Comparison of ENCODE assay signal across 8 cellular contexts in genomic region chr10:34739915-34740314, GRCh38.
DNase-seq lines count a peak whose midpoint lies in the region; TF ChIP-seq lines count a peak whose summit lies in the region.

No MANE protein-coding gene starts in this region.

- H3K4me1 ChIP-seq in adipocyte (ENCODE audit: control insufficient read depth, insufficient read depth, low read length): peaks cover 22% of the 10 kb centered on the region
- peaks cover 5% of the 10 kb centered on the region for H3K4me1 ChIP-seq in iPS DF 6.9 (ENCODE audit: control insufficient read depth, insufficient read depth, low read length)
- peaks cover 36% of the 10 kb centered on the region for H3K4me1 ChIP-seq in stomach smooth muscle (ENCODE audit: control insufficient read depth, insufficient read depth, low read length)

- DNase-seq in AG09319 (ENCODE audit: extremely low read depth, low read depth): peak; percentile 48
- peak; percentile 86 for DNase-seq in NCI-H1092 (lab: John Stamatoyannopoulos, UW)
- peak; percentile 87 for DNase-seq in adipocyte (ENCODE audit: low read depth)
- DNase-seq in iPS DF 6.9 (ENCODE audit: low read depth, low spot score): peak; percentile 58
- no peak for DNase-seq in SW 1271 (lab: John Stamatoyannopoulos, UW)
- DNase-seq in germinal center (ENCODE audit: low spot score): no peak
- no peak for DNase-seq in HuH-7.5 (ENCODE audit: low spot score)

- H3K27me3 ChIP-seq in adipocyte (replicated peaks; ENCODE audit: control insufficient read depth, insufficient read depth, low read length) (no peaks in the 10 kb centered on the region), iPS DF 6.9 (ENCODE audit: control insufficient read depth, insufficient read depth, low read length) (no peaks in the 10 kb centered on the region), stomach smooth muscle (ENCODE audit: control insufficient read depth in 1 of 2, insufficient read depth in 2 of 2, low read length in 2 of 2) (no peaks in the 10 kb centered on the region)

- no peak overlapping the region for H3K27ac ChIP-seq in iPS DF 6.9 (ENCODE audit: low read length)
- peak overlapping the region; percentile 73 for H3K27ac ChIP-seq in stomach smooth muscle (ENCODE audit: low read length)

- H3K36me3 ChIP-seq in adipocyte (ENCODE audit: control insufficient read depth, insufficient read depth, low read length, severe bottlenecking): no peaks in the 10 kb centered on the region
- no peaks in the 10 kb centered on the region for H3K36me3 ChIP-seq in iPS DF 6.9 (ENCODE audit: control insufficient read depth, insufficient read depth, low read length)
- no peaks in the 10 kb centered on the region for H3K36me3 ChIP-seq in stomach smooth muscle (ENCODE audit: control insufficient read depth in 2 of 2, insufficient read depth in 2 of 2, low read length in 2 of 2)

- no CpG with 5 or more reads among the region's 9 CpGs for WGBS in iPS DF 6.9 (ENCODE audit: insufficient coverage, insufficient read length)

- TF ChIP-seq CTCF in AG09319 (IDR thresholded peaks at IDR 0.05; ENCODE audit: low read depth, low read length): no peak

- H3K4me3 ChIP-seq in adipocyte (ENCODE audit: low read length): peak overlapping the region; percentile 76
- no peak overlapping the region for H3K4me3 ChIP-seq in iPS DF 6.9 (ENCODE audit: low read length)
- peak overlapping the region; percentile 47 to 57 for H3K4me3 ChIP-seq in stomach smooth muscle (ENCODE audit: low read length in 2 of 2)

- H3K9ac ChIP-seq in adipocyte (ENCODE audit: low read length) (peak overlapping the region; percentile 61), stomach smooth muscle (ENCODE audit: low read length in 2 of 2) (peak overlapping the region; percentile 16 to 36)

- H3K9me3 ChIP-seq in adipocyte (ENCODE audit: control insufficient read depth, low read length): no peaks in the 10 kb centered on the region
- no peaks in the 10 kb centered on the region for H3K9me3 ChIP-seq in iPS DF 6.9 (ENCODE audit: control insufficient read depth, insufficient read depth, low read length)
- no peaks in the 10 kb centered on the region for H3K9me3 ChIP-seq in stomach smooth muscle (ENCODE audit: control insufficient read depth in 2 of 2, low read length in 2 of 2)

Comparison
In these comparisons a context has a peak if more than half of its experiments do, and no peak if none do; other contexts are left out.
1. DNase-seq: peak in AG09319 (single experiment), NCI-H1092 (single experiment), adipocyte (single experiment) and iPS DF 6.9 (single experiment); none in SW 1271 (0 of 2), germinal center (single experiment) and HuH-7.5 (single experiment).